In the genomic region with DNA sequence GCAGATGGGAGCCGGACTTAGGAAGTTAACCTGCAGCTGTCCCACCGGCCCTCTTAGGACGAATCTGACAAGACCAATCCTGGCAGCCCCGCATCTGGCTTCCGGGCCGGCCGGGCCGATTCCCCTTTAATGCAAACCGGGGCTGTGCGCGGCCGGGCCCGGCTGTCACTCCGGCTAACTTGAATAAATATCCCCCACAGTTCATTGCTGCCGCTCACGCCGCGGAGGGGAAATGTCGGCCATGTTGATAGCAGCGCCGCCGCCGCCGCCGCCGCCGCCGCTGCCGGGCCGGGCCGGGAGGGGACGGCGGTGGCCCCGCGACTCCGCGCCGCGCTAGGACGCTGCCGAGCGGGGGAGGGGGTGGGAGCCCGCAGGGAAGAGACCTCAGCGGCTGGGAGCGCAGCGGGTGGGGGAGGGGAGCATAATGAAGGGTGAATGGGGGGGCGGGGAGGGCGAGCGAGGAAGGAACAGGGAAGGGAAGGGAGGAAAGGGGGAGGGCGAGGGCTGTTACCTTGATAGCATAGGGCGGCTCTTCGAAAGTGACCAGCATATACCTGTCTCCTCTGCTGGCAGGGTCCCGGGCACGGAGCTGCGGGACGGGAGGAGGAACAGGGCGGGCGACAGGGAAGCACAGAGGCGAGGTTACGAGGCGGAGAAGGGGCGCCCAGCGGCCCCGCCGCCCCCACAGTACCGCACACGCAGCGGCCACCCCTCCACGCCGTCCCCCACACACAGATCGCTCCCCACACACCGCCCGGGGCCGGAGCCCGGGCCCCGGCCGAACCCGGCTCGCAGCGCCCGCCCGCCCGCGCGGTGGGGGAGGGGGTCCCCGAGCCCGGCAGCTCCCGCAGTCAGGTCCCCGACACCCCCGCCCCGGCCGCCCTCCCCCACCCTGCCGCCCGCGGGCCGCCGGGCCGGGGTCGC, we compare ENCODE assay signal across 8 cellular contexts. TPM values are rescaled to one million over a fixed set of nuclear protein-coding genes. Genes with fewer than 3 reads are reported as not detected.
DNase-seq lines count a peak whose midpoint lies in the region; ATAC-seq and TF ChIP-seq lines count a peak whose summit lies in the region.

No MANE protein-coding gene starts in this region.

- 1 to 3% methylated on average over 10 to 90 of the region's 99 CpGs for WGBS in endodermal cell (ENCODE audit: insufficient coverage in 1 of 2, insufficient read length in 1 of 2), 2 experiments

- no peaks in the 10 kb centered on the region for H4K20me1 ChIP-seq in BLaER1

- H3K27ac ChIP-seq in BLaER1 (peak overlapping the region; percentile 98), endodermal cell (ENCODE audit: low read depth, low read length) (peak overlapping the region; percentile 78)

- H3K4me3 ChIP-seq in BLaER1 (peak overlapping the region; percentile 88), endodermal cell (ENCODE audit: low read length) (peak overlapping the region; percentile 94)

- no peak for TF ChIP-seq CTCF in endodermal cell (conservative IDR thresholded peaks at IDR 0.05)
- no peak for TF ChIP-seq CTCF in mesothelial cell of epicardium (IDR thresholded peaks at IDR 0.05; ENCODE audit: unreplicated experiment)

- peaks cover 37% of the 10 kb centered on the region for H3K4me1 ChIP-seq in BLaER1
- peaks cover 9% of the 10 kb centered on the region for H3K4me1 ChIP-seq in endodermal cell (ENCODE audit: control insufficient read depth, insufficient read depth, low read length)

- peak overlapping the region; percentile 81 for H3K4me2 ChIP-seq in BLaER1

- H3K9me3 ChIP-seq in BLaER1 (peaks cover 18% of the 10 kb centered on the region), endodermal cell (ENCODE audit: control insufficient read depth, low read length) (peaks cover 18% of the 10 kb centered on the region)

- DNase-seq in GM19240 (ENCODE audit: insufficient read length, low spot score) (peak; percentile 26), NOMO-1 treated with DMSO at 0.1 percent for 48 hours (lab: John Stamatoyannopoulos, UW; ENCODE audit: unreplicated experiment) (peak; percentile 75), endodermal cell (peak; percentile 92), mesothelial cell of epicardium (ENCODE audit: low spot score in 2 of 2, unreplicated experiment in 2 of 2) (peak; percentile 49 to 71)
- DNase-seq in activated CD8-positive, alpha-beta memory T cell treated with anti-CD3 and anti-CD28 coated beads, Interleukin-2, amount 50 U/mL, for 1 hour (ENCODE audit: extremely low read depth): peak; percentile 47
- peak; percentile 54 to 58 for DNase-seq in stimulated activated CD8-positive, alpha-beta memory T cell treated with anti-CD3 and anti-CD28 coated beads, Interleukin-15, amount 100 ng/mL, for 4 hours (ENCODE audit: low read depth in 2 of 2)

- H3K9ac ChIP-seq in BLaER1: peak overlapping the region; percentile 97
- peak overlapping the region; percentile 93 for H3K9ac ChIP-seq in endodermal cell (ENCODE audit: extremely low read depth, low read length, poor library complexity, severe bottlenecking)

- H3K27me3 ChIP-seq in BLaER1 (no peaks in the 10 kb centered on the region), endodermal cell (ENCODE audit: control insufficient read depth, insufficient read depth, low read length, poor library complexity, severe bottlenecking) (no peaks in the 10 kb centered on the region)

- peaks cover 26% of the 10 kb centered on the region for H3K4me1 Mint-ChIP-seq in endodermal cell
- peaks cover 27% of the 10 kb centered on the region for H3K4me1 Mint-ChIP-seq in mesothelial cell of epicardium

- H3K36me3 Mint-ChIP-seq in endodermal cell (ENCODE audit: low read depth) (peaks cover 32% of the 10 kb centered on the region), mesothelial cell of epicardium (peaks cover 19% of the 10 kb centered on the region)

- H3K27me3 Mint-ChIP-seq in endodermal cell (ENCODE audit: insufficient read depth): no peaks in the 10 kb centered on the region
- no peaks in the 10 kb centered on the region for H3K27me3 Mint-ChIP-seq in mesothelial cell of epicardium (ENCODE audit: low read depth)

- H3K4me3 Mint-ChIP-seq in endodermal cell: peak overlapping the region; percentile 78
- peak overlapping the region; percentile 89 for H3K4me3 Mint-ChIP-seq in mesothelial cell of epicardium

- ATAC-seq in HG03460 (IDR thresholded peaks at IDR 0.05; ENCODE audit: unreplicated experiment): peak; percentile 31

- H3K27ac Mint-ChIP-seq in endodermal cell (peak overlapping the region; percentile 85), mesothelial cell of epicardium (peak overlapping the region; percentile 95)

- H3K36me3 ChIP-seq in BLaER1 (peaks cover 33% of the 10 kb centered on the region), endodermal cell (ENCODE audit: control insufficient read depth, insufficient read depth, low read length) (peaks cover 54% of the 10 kb centered on the region)

- H3K9me3 Mint-ChIP-seq in endodermal cell: peaks cover 13% of the 10 kb centered on the region
- H3K9me3 Mint-ChIP-seq in mesothelial cell of epicardium: peaks cover 4% of the 10 kb centered on the region

RNA-seq across cellular contexts. Expression of gene INTS6, which starts 1.1 kb away (rescaled TPM):
- total RNA-seq in endodermal cell: 10 to 100 TPM; 42.4 to 62.1 TPM
- 24.9 TPM for polyA plus RNA-seq in endodermal cell (2013, experiment 1 of 2)
- 22.4 TPM for polyA plus RNA-seq in endodermal cell (2013, experiment 2 of 2)
- 38.1 to 39.6 TPM (median 38.7 TPM) in 3 replicates for total RNA-seq in mesothelial cell of epicardium

Comparison
In these comparisons a context has a peak if more than half of its experiments do, and no peak if none do; other contexts are left out.
1. Peak in every context shown above with its lines: DNase-seq, ATAC-seq, H3K4me3 ChIP-seq and H3K27ac ChIP-seq.
2. DNase-seq: peak in every context shown above with its lines; median percentile 92 in endodermal cell; 75 in NOMO-1 treated with DMSO at 0.1 percent for 48 hours; 60 in mesothelial cell of epicardium; 56 in stimulated activated CD8-positive, alpha-beta memory T cell treated with anti-CD3 and anti-CD28 coated beads, Interleukin-15, amount 100 ng/mL, for 4 hours; 47 in activated CD8-positive, alpha-beta memory T cell treated with anti-CD3 and anti-CD28 coated beads, Interleukin-2, amount 50 U/mL, for 1 hour; 26 in GM19240.